In genomic region chr13:24027494-24027893, GRCh38 we compare ENCODE assay signal across 26 cellular contexts.
"Had no signal": no experiment of that assay in that cellular context is flagged by ENCODE, and none has a peak within 500 bp of the region (broad histone marks: within the 10 kb centered on the region; RNA-seq: fewer than 3 reads in every experiment).

No MANE protein-coding gene starts in this region.

- H3K9me3 ChIP-seq: esophagus muscularis mucosa, gastroesophageal sphincter, left lung, prostate gland, right atrium auricular region, sigmoid colon, stomach, thyroid gland, vagina had no signal

- DNase-seq: dermis blood vessel endothelial cell; effector memory CD4-positive, alpha-beta T cell; foreskin keratinocyte; glutamatergic neuron; heart right ventricle; hippocampal formation; left cardiac atrium; left lung; mammary epithelial cell; mesendoderm; midbrain; naive thymus-derived CD4-positive, alpha-beta T cell; sigmoid colon; stimulated activated CD4-positive, alpha-beta T cell treated with anti-CD3 and anti-CD28 coated beads, Interleukin-2, amount 100 ng/mL, for 24 hours; stimulated activated CD4-positive, alpha-beta T cell treated with anti-CD3 and anti-CD28 coated beads, Interleukin-4, amount 100 ng/mL, for 24 hours; stimulated activated naive CD4-positive, alpha-beta T cell treated with Interleukin-2 at 50 U/mL for 16 hours; stomach; thyroid gland; trophoblast cell had no signal

- H3K36me3 ChIP-seq: esophagus muscularis mucosa, gastroesophageal sphincter, heart right ventricle, left lung, neural progenitor cell, prostate gland, right atrium auricular region, sigmoid colon, stomach, thyroid gland, vagina had no signal

- H3K27ac ChIP-seq: esophagus muscularis mucosa, foreskin keratinocyte, gastroesophageal sphincter, heart right ventricle, left lung, neural progenitor cell, prostate gland, right atrium auricular region, sigmoid colon, stomach, thyroid gland, vagina had no signal

- ATAC-seq: foreskin keratinocyte; gastroesophageal sphincter; heart right ventricle; left cardiac atrium; left lung; naive thymus-derived CD4-positive, alpha-beta T cell; stimulated activated effector memory CD8-positive, alpha-beta T cell treated with anti-CD3 and anti-CD28 coated beads, Interleukin-12 subunit alpha, Interleukin-12 subunit beta, amount 100 ng/mL, for 72 hours had no signal

- H3K27me3 ChIP-seq: esophagus muscularis mucosa, gastroesophageal sphincter, heart right ventricle, left lung, neural progenitor cell, right atrium auricular region, sigmoid colon, stomach, thyroid gland, vagina had no signal

- H3K4me3 ChIP-seq: esophagus muscularis mucosa, gastroesophageal sphincter, heart right ventricle, left lung, neural progenitor cell, prostate gland, right atrium auricular region, sigmoid colon, stomach, thyroid gland, vagina had no signal

- H3K4me1 ChIP-seq: foreskin keratinocyte, neural progenitor cell, prostate gland had no signal
